2 cellular contexts compared by ENCODE assay signal in genomic region chr16:57486858-57487834, GRCh38.
A peak's percentile ranks its signal among the peaks of the same experiment; 100 is the strongest.
TF ChIP-seq lines count a peak whose summit lies in the region.

No MANE protein-coding gene starts in this region.

TF ChIP-seq in HCT116, 20 proteins besides CTCF, POLR2A, EP300 and RAD21:
- 0 out of 2 replicates have a peak, but pooled peaks have one; percentile 0 for TF ChIP-seq ZFX (IDR thresholded peaks at IDR 0.05)
- TF ChIP-seq SIN3A (IDR thresholded peaks at IDR 0.05; ENCODE audit: low read depth): 0 out of 2 replicates have a peak, but pooled peaks have one; percentile 27
- no peak for TF ChIP-seq FOSL1 (IDR thresholded peaks at IDR 0.05; ENCODE audit: low read depth)
- TF ChIP-seq JUND (IDR thresholded peaks at IDR 0.05): no peak

TF ChIP-seq in K562, 482 proteins besides CTCF, POLR2A, EP300 and RAD21:
- no peak for TF ChIP-seq TCF3 (CRISPR knock-in tag; IDR thresholded peaks at IDR 0.05)
- no peak for TF ChIP-seq ZNF212 (CRISPR knock-in tag; IDR thresholded peaks at IDR 0.05)
- TF ChIP-seq EZH2 (IDR thresholded peaks at IDR 0.05; ENCODE audit: borderline replicate concordance, low read depth, low read length): no peak
- TF ChIP-seq MNT (conservative IDR thresholded peaks at IDR 0.05): no peak
- no peak for TF ChIP-seq PTBP1 (IDR thresholded peaks at IDR 0.05; ENCODE audit: low read depth, low read length)
- no peak for TF ChIP-seq CEBPG (CRISPR knock-in tag; IDR thresholded peaks at IDR 0.05)
- TF ChIP-seq CEBPG (tag; conservative IDR thresholded peaks at IDR 0.05 in 1 of 2, IDR thresholded peaks at IDR 0.05 in 1 of 2): no peak
- no peak for TF ChIP-seq DIDO1 (tag; IDR thresholded peaks at IDR 0.05; ENCODE audit: low read depth)
- TF ChIP-seq NR2C1 (IDR thresholded peaks at IDR 0.05): no peak
- no peak for TF ChIP-seq NR2C1 (tag; IDR thresholded peaks at IDR 0.05)
- no peak for TF ChIP-seq TCF7L2 (IDR thresholded peaks at IDR 0.05; ENCODE audit: low read depth, low read length)
